ENCODE assay signal across 9 cellular contexts in the genomic region with DNA sequence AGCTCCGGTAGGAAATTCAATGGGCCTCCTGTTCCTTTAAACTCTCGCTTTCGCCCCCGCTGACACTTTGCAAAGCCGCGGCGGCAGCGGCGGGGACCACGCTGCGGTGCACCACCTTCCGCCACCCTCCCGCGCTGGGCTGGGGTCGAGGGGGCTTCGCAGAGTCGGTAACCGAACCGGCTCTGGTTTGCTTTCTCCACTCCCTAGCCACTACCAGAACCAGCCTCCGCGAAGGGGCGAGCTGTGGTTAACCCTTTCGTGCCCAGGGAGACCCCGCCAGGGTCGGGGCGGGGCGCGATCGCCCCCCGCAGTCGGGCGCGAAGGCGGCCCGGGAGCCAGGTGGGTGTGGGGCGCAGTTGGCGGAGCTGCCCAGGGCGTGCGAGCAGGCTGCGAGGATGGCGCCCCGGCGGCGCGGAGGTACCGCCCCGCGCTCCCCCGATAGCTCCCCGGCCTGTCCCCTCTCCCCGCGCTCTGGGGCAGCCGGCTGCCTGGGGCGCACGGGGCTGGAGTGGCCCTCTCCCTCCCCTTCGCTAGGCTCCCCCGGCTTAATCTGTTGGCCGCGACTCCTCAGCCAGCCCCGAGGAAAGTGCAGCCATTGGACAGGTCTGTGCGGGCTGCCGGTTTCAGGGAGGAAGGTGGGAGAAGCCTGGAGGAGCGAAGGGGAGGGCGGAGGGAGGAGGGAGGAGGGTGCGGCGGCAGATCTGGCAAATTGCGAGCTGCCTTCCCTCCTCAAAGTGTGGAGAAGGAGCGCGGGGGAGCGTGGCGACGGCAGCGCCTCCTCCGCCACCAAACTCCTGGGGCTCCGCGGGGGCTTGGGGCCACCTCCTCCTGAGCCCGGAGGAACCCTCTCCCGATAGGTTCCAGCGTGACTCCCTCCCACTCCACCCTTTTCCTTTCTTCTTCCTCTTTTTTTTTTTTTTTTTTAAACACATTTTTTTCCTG. TPM values are rescaled to one million over a fixed set of nuclear protein-coding genes. Genes with fewer than 3 reads are reported as not detected.
A peak's percentile ranks its signal among the peaks of the same experiment; 100 is the strongest.
DNase-seq lines count a peak whose midpoint lies in the region; ATAC-seq and TF ChIP-seq lines count a peak whose summit lies in the region.
"Had no signal": no experiment of that assay in that cellular context is flagged by ENCODE, and none has a peak within 500 bp of the region (broad histone marks: within the 10 kb centered on the region; RNA-seq: fewer than 3 reads in every experiment).

No MANE protein-coding gene starts in this region.

- peaks cover 36% of the 10 kb centered on the region for H3K27me3 Mint-ChIP-seq in Caco-2 (ENCODE audit: insufficient read depth, unreplicated experiment)
- H3K27me3 Mint-ChIP-seq in activated naive CD8-positive, alpha-beta T cell treated with anti-CD3 and anti-CD28 coated beads, Interleukin-2, amount 10 ng/mL, durations not matched to agents 7 days and 5 days = peaks cover 40% of the 10 kb centered on the region
- H3K27me3 Mint-ChIP-seq in activated T-helper 2 cell treated with anti-CD3 and anti-CD28 coated beads, Interferon-gamma antibody, Interleukin-2, Interleukin-4, amounts not matched to agents 10 μg/mL and 5 μg/mL and 100 μg/mL, durations not matched to agents 14 hours and 24 hours and 36 hours (ENCODE audit: low read depth) = peaks cover 40% of the 10 kb centered on the region

- H3K36me3 ChIP-seq in Caco-2 (ENCODE audit: control insufficient read depth, insufficient read depth, low read length) (no peaks in the 10 kb centered on the region), HUES6 (ENCODE audit: control insufficient read depth, insufficient read depth, low read length) (no peaks in the 10 kb centered on the region)

- TF ChIP-seq CTCF in Caco-2 (IDR thresholded peaks at IDR 0.05; ENCODE audit: insufficient read depth in 1 of 2, low read depth in 1 of 2, low read length in 1 of 2, severe bottlenecking in 1 of 2, unreplicated experiment in 1 of 2) (no peak), omental fat pad (IDR thresholded peaks at IDR 0.05) (no peak)

- H3K27me3 ChIP-seq in Caco-2 (replicated peaks; ENCODE audit: control insufficient read depth, insufficient read depth, low read length) (peaks cover 8% of the 10 kb centered on the region), HUES6 (ENCODE audit: control insufficient read depth, insufficient read depth, low read length) (peaks cover 6% of the 10 kb centered on the region)

- H3K4me3 ChIP-seq in Caco-2 (ENCODE audit: low read depth, low read length) (peak overlapping the region; percentile 51), HUES6 (ENCODE audit: low read depth, low read length) (peak overlapping the region; percentile 95)

- POLR2A ChIA-PET in Caco-2 (lab: Charles Lee) = interaction anchor here (0.6 kb wide), 1 partner anchor 1468 kb away, joined by 9 read pairs; no protein-coding TSS in a partner anchor
- POLR2A ChIA-PET in activated naive CD8-positive, alpha-beta T cell treated with anti-CD3 and anti-CD28 coated beads, Interleukin-2, amount 10 ng/mL, durations not matched to agents 7 days and 5 days (lab: Charles Lee) = no interaction called here

- peak overlapping the region; percentile 86 for H3K9ac ChIP-seq in HUES6 (ENCODE audit: low read length)

- no TSS peak for BruUV-seq in Caco-2 (replicated peaks; lab: Mats Ljungman, UMichigan)

- H3K4me3 Mint-ChIP-seq in Caco-2 (ENCODE audit: unreplicated experiment) = peak overlapping the region; percentile 89
- H3K4me3 Mint-ChIP-seq in activated naive CD8-positive, alpha-beta T cell treated with anti-CD3 and anti-CD28 coated beads, Interleukin-2, amount 10 ng/mL, durations not matched to agents 7 days and 5 days = peak overlapping the region; percentile 64
- H3K4me3 Mint-ChIP-seq in activated T-helper 2 cell treated with anti-CD3 and anti-CD28 coated beads, Interferon-gamma antibody, Interleukin-2, Interleukin-4, amounts not matched to agents 10 μg/mL and 5 μg/mL and 100 μg/mL, durations not matched to agents 14 hours and 24 hours and 36 hours (ENCODE audit: low read depth) = no peak overlapping the region

- no peaks in the 10 kb centered on the region for H3K9me3 Mint-ChIP-seq in Caco-2 (ENCODE audit: unreplicated experiment)
- no peaks in the 10 kb centered on the region for H3K9me3 Mint-ChIP-seq in activated naive CD8-positive, alpha-beta T cell treated with anti-CD3 and anti-CD28 coated beads, Interleukin-2, amount 10 ng/mL, durations not matched to agents 7 days and 5 days
- H3K9me3 Mint-ChIP-seq in activated T-helper 2 cell treated with anti-CD3 and anti-CD28 coated beads, Interferon-gamma antibody, Interleukin-2, Interleukin-4, amounts not matched to agents 10 μg/mL and 5 μg/mL and 100 μg/mL, durations not matched to agents 14 hours and 24 hours and 36 hours = no peaks in the 10 kb centered on the region
- H3K9me3 Mint-ChIP-seq: IgD-negative memory B cell had no signal

- ATAC-seq in activated naive CD8-positive, alpha-beta T cell treated with anti-CD3 and anti-CD28 coated beads, Interleukin-2, amount 10 ng/mL, durations not matched to agents 7 days and 5 days (ENCODE audit: low read depth) = peak; percentile 58
- ATAC-seq in omental fat pad (ENCODE audit: low FRiP score) (peak; percentile 53), GM21529 (IDR thresholded peaks at IDR 0.05; ENCODE audit: unreplicated experiment) (no peak), HG03469 (IDR thresholded peaks at IDR 0.05; ENCODE audit: unreplicated experiment) (no peak)

- H3K27ac Mint-ChIP-seq in Caco-2 (ENCODE audit: unreplicated experiment) = no peak overlapping the region
- H3K27ac Mint-ChIP-seq in activated naive CD8-positive, alpha-beta T cell treated with anti-CD3 and anti-CD28 coated beads, Interleukin-2, amount 10 ng/mL, durations not matched to agents 7 days and 5 days = no peak overlapping the region
- no peak overlapping the region for H3K27ac Mint-ChIP-seq in activated T-helper 2 cell treated with anti-CD3 and anti-CD28 coated beads, Interferon-gamma antibody, Interleukin-2, Interleukin-4, amounts not matched to agents 10 μg/mL and 5 μg/mL and 100 μg/mL, durations not matched to agents 14 hours and 24 hours and 36 hours
- H3K27ac Mint-ChIP-seq: IgD-negative memory B cell had no signal

- H3K4me1 Mint-ChIP-seq in Caco-2 (ENCODE audit: low read depth, unreplicated experiment) = no peaks in the 10 kb centered on the region
- H3K4me1 Mint-ChIP-seq in activated naive CD8-positive, alpha-beta T cell treated with anti-CD3 and anti-CD28 coated beads, Interleukin-2, amount 10 ng/mL, durations not matched to agents 7 days and 5 days = peaks cover 2% of the 10 kb centered on the region
- no peaks in the 10 kb centered on the region for H3K4me1 Mint-ChIP-seq in activated T-helper 2 cell treated with anti-CD3 and anti-CD28 coated beads, Interferon-gamma antibody, Interleukin-2, Interleukin-4, amounts not matched to agents 10 μg/mL and 5 μg/mL and 100 μg/mL, durations not matched to agents 14 hours and 24 hours and 36 hours (ENCODE audit: low read depth)
- H3K4me1 Mint-ChIP-seq: IgD-negative memory B cell had no signal

- no peaks in the 10 kb centered on the region for H3K9me3 ChIP-seq in Caco-2
- H3K9me3 ChIP-seq in HUES6 (ENCODE audit: control insufficient read depth, insufficient read depth, low read depth, low read length) = no peaks in the 10 kb centered on the region

- no peaks in the 10 kb centered on the region for H3K36me3 Mint-ChIP-seq in Caco-2 (ENCODE audit: insufficient read depth, unreplicated experiment)
- no peaks in the 10 kb centered on the region for H3K36me3 Mint-ChIP-seq in activated naive CD8-positive, alpha-beta T cell treated with anti-CD3 and anti-CD28 coated beads, Interleukin-2, amount 10 ng/mL, durations not matched to agents 7 days and 5 days
- no peaks in the 10 kb centered on the region for H3K36me3 Mint-ChIP-seq in activated T-helper 2 cell treated with anti-CD3 and anti-CD28 coated beads, Interferon-gamma antibody, Interleukin-2, Interleukin-4, amounts not matched to agents 10 μg/mL and 5 μg/mL and 100 μg/mL, durations not matched to agents 14 hours and 24 hours and 36 hours (ENCODE audit: low read depth)
- H3K36me3 Mint-ChIP-seq: IgD-negative memory B cell had no signal

- CTCF ChIA-PET in Caco-2 (lab: Charles Lee) = no interaction called here

- H3K4me1 ChIP-seq in Caco-2 (no peaks in the 10 kb centered on the region), HUES6 (ENCODE audit: control insufficient read depth, insufficient read depth, low read length) (peaks cover 14% of the 10 kb centered on the region)

- peak; percentile 37 to 57 for DNase-seq in Caco-2
- peak; percentile 28 for DNase-seq in activated naive CD8-positive, alpha-beta T cell treated with anti-CD3 and anti-CD28 coated beads, Interleukin-2, amount 10 ng/mL, durations not matched to agents 7 days and 5 days
- peak; percentile 87 for DNase-seq in cardiac septum (ENCODE audit: low spot score)
- no peak for DNase-seq in omental fat pad (ENCODE audit: low spot score)
- no peak for DNase-seq in activated T-helper 2 cell treated with anti-CD3 and anti-CD28 coated beads, Interferon-gamma antibody, Interleukin-2, Interleukin-4, amounts not matched to agents 10 μg/mL and 5 μg/mL and 100 μg/mL, durations not matched to agents 14 hours and 24 hours and 36 hours (ENCODE audit: low spot score)

- intact Hi-C loops in Caco-2 (cut with micrococcal nuclease; ENCODE audit: unreplicated experiment) (loop anchor here (5.0 to 10.0 kb wide), 2 partner anchors 97 to 1131 kb away; no protein-coding TSS in a partner anchor), cardiac septum (cut with DNase I) (loop anchor here (5.0 to 10.0 kb wide), 5 partner anchors 102 to 952 kb away; no protein-coding TSS in a partner anchor)
- intact Hi-C loops in activated T-helper 2 cell treated with anti-CD3 and anti-CD28 coated beads, Interferon-gamma antibody, Interleukin-2, Interleukin-4, amounts not matched to agents 10 μg/mL and 5 μg/mL and 100 μg/mL, durations not matched to agents 14 hours and 24 hours and 36 hours (cut with micrococcal nuclease) = loop anchor here (10.0 kb wide), 1 partner anchor 1131 kb away; no protein-coding TSS in a partner anchor

- peak overlapping the region; percentile 76; the same call in 1 of the 2 replicates for H3K27ac ChIP-seq in HUES6 (ENCODE audit: low read depth, low read length)

RNA-seq across cellular contexts. Expression of gene PLXDC2, which starts 0.5 kb away (rescaled TPM):
- total RNA-seq in Caco-2 (2022) = 0.54 and 1.2 TPM in 2 replicates
- total RNA-seq in activated naive CD8-positive, alpha-beta T cell treated with anti-CD3 and anti-CD28 coated beads, Interleukin-2, amount 10 ng/mL, durations not matched to agents 7 days and 5 days = 1 to 10 TPM in 1 of 2 experiments, under 1 TPM in 1; 0.86 to 1.0 TPM
- 22.6 TPM for total RNA-seq in cardiac septum
- 10 to 100 TPM; 54.0 to 79.9 (median 65.9) TPM for total RNA-seq in omental fat pad
- not detected in 2 replicates for total RNA-seq in activated T-helper 2 cell treated with anti-CD3 and anti-CD28 coated beads, Interferon-gamma antibody, Interleukin-2, Interleukin-4, amounts not matched to agents 10 μg/mL and 5 μg/mL and 100 μg/mL, durations not matched to agents 14 hours and 24 hours and 36 hours

Comparison
In these comparisons a context has a peak if more than half of its experiments do, and no peak if none do; other contexts are left out.
1. DNase-seq: peak in Caco-2 (2 of 2), activated naive CD8-positive, alpha-beta T cell treated with anti-CD3 and anti-CD28 coated beads, Interleukin-2, amount 10 ng/mL, durations not matched to agents 7 days and 5 days (single experiment) and cardiac septum (single experiment); none in omental fat pad (single experiment) and activated T-helper 2 cell treated with anti-CD3 and anti-CD28 coated beads, Interferon-gamma antibody, Interleukin-2, Interleukin-4, amounts not matched to agents 10 μg/mL and 5 μg/mL and 100 μg/mL, durations not matched to agents 14 hours and 24 hours and 36 hours (single experiment).
2. ATAC-seq: peak in activated naive CD8-positive, alpha-beta T cell treated with anti-CD3 and anti-CD28 coated beads, Interleukin-2, amount 10 ng/mL, durations not matched to agents 7 days and 5 days (single experiment) and omental fat pad (single experiment); none in GM21529 (single experiment) and HG03469 (single experiment).
3. RNA of gene PLXDC2, which starts 0.5 kb away (total RNA-seq): 54.0 to 79.9 TPM in omental fat pad and 22.6 TPM in cardiac septum (single experiment); 0.86 to 1.0 TPM in activated naive CD8-positive, alpha-beta T cell treated with anti-CD3 and anti-CD28 coated beads, Interleukin-2, amount 10 ng/mL, durations not matched to agents 7 days and 5 days, 0.54 to 1.2 TPM in Caco-2 and not detected in activated T-helper 2 cell treated with anti-CD3 and anti-CD28 coated beads, Interferon-gamma antibody, Interleukin-2, Interleukin-4, amounts not matched to agents 10 μg/mL and 5 μg/mL and 100 μg/mL, durations not matched to agents 14 hours and 24 hours and 36 hours; every median in the first group is over 10 times any median in the second.